11 cellular contexts compared by ENCODE assay signal in the genomic region with DNA sequence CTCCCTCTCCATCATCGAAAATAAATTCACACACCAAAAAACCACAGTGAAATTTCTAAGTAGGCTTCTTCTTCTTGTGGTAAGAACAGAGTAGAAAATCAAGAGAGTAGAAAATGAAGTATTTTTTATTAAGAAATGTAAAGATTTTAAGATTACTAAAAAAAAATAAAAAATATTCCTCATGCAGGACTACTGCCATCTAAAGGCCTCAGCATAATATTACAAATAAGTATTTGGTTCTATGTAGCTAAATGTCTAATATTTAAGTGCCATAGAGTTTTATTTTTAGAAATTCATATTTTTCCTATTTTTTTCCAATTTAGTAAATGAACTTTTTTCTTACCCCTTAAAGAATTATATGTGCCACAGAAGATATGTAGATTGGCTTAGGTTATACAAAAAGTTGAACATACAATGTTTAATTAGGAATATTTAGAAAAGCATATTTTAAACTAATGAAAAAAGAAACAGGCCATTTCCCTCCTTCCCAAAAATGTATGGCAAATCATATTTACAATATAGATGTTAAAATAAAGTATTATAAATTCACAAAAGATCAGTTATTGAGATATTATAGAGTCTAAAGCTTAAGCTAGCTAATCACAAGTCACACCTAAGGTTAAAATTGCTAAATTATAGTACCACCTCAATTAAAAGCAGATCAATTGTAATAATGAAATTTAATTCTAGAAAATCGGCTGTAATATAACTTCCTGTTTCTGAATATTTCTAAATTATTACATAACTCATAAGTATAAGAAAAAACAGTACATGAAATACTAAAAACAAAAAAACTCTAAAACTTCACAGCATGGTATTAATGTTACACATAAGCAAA. TPM values are rescaled to one million over a fixed set of nuclear protein-coding genes. Genes with fewer than 3 reads are reported as not detected.
DNase-seq lines count a peak whose midpoint lies in the region; ATAC-seq and TF ChIP-seq lines count a peak whose summit lies in the region.
"Had no signal": no experiment of that assay in that cellular context is flagged by ENCODE, and none has a peak within 500 bp of the region (broad histone marks: within the 10 kb centered on the region; RNA-seq: fewer than 3 reads in every experiment).

No MANE protein-coding gene starts in this region.

- H3K4me3 ChIP-seq in epithelial cell of proximal tubule (ENCODE audit: low read depth, low read length) (no peak overlapping the region), gastrocnemius medialis (no peak overlapping the region)
- H3K4me3 ChIP-seq: BLaER1 treated with 17β-estradiol and CSF1 and Interleukin-3, amounts not matched to agents 10 nM and 100 nM had no signal

- no peaks in the 10 kb centered on the region for H3K36me3 ChIP-seq in gastrocnemius medialis

- intact Hi-C loops in gastrocnemius medialis (cut with DNase I; ENCODE audit: low total_unique reads): no loop called here

- ATAC-seq in gastrocnemius medialis: no peak
- no peak for ATAC-seq in HG03159 (IDR thresholded peaks at IDR 0.05; ENCODE audit: unreplicated experiment)

- no peak overlapping the region for H3K27ac ChIP-seq in gastrocnemius medialis
- H3K27ac ChIP-seq: BLaER1 treated with 17β-estradiol and CSF1 and Interleukin-3, amounts not matched to agents 10 nM and 100 nM had no signal

- TF ChIP-seq CTCF in epithelial cell of proximal tubule (conservative IDR thresholded peaks at IDR 0.05; ENCODE audit: low read depth, low read length) (peak; percentile 62), gastrocnemius medialis (IDR thresholded peaks at IDR 0.05 in 4 of 5, conservative IDR thresholded peaks at IDR 0.05 in 1 of 5) (peak in 4 of 5 experiments; percentile 26 to 65 (median 41))

- in situ Hi-C loops in gastrocnemius medialis (cut with MboI; ENCODE audit: low sequenced_read_pairs in 4 of 4): loop anchor here (5.0 kb wide), 1 partner anchor 85 kb away; no protein-coding TSS in a partner anchor

- no peak for TF ChIP-seq POLR2A in gastrocnemius medialis (IDR thresholded peaks at IDR 0.05)

- no peaks in the 10 kb centered on the region for H3K27me3 ChIP-seq in gastrocnemius medialis
- H3K27me3 ChIP-seq: BLaER1 treated with 17β-estradiol and CSF1 and Interleukin-3, amounts not matched to agents 10 nM and 100 nM had no signal

- DNase-seq in NCI-H1694 treated with DMSO at 0.1 percent for 48 hours (lab: John Stamatoyannopoulos, UW): peak; percentile 4
- DNase-seq in NCI-H1694 (lab: John Stamatoyannopoulos, UW): no peak
- peak; percentile 3 for DNase-seq in NCI-H748 treated with DMSO at 0.1 percent for 48 hours (lab: John Stamatoyannopoulos, UW)
- no peak for DNase-seq in epithelial cell of proximal tubule (ENCODE audit: low read depth)
- DNase-seq in gastrocnemius medialis: no peak
- no peak for DNase-seq in NCI-H2081 (lab: John Stamatoyannopoulos, UW)
- DNase-seq in NCI-H128 (lab: John Stamatoyannopoulos, UW; ENCODE audit: unreplicated experiment): no peak
- DNase-seq: NCI-H446 treated with DMSO at 0.1 percent for 48 hours; stimulated activated CD8-positive, alpha-beta memory T cell treated with anti-CD3 and anti-CD28 coated beads, Interleukin-4, amount 100 ng/mL, for 48 hours had no signal

- H3K9me3 ChIP-seq in gastrocnemius medialis: no peaks in the 10 kb centered on the region

- H3K4me1 ChIP-seq in gastrocnemius medialis: peaks cover 17% of the 10 kb centered on the region in 2 donors

RNA-seq across cellular contexts. Expression of gene NT5DC1, which starts 3.5 kb away (rescaled TPM):
- total RNA-seq in epithelial cell of proximal tubule (9.3 and 23.5 TPM in 2 replicates), gastrocnemius medialis (10 to 100 TPM in 3 of 4 donors, 1 to 10 TPM in 1; 7.0 to 15.4 (median 12.0) TPM)

RNA-seq across cellular contexts. Expression of gene COL10A1, which starts 28.7 kb away (rescaled TPM):
- total RNA-seq in epithelial cell of proximal tubule (not detected in 2 replicates), gastrocnemius medialis (not detected)

RNA-seq across cellular contexts. Expression of gene FRK, which starts 36.5 kb away (rescaled TPM):
- total RNA-seq in epithelial cell of proximal tubule: 2.0 and 8.1 TPM in 2 replicates
- total RNA-seq in gastrocnemius medialis: 1 to 10 TPM; 1.3 to 4.8 (median 1.7) TPM

Comparison
In these comparisons a context has a peak if more than half of its experiments do, and no peak if none do; other contexts are left out.
1. DNase-seq: peak in NCI-H1694 treated with DMSO at 0.1 percent for 48 hours (single experiment) and NCI-H748 treated with DMSO at 0.1 percent for 48 hours (single experiment); none in NCI-H1694 (single experiment), epithelial cell of proximal tubule (single experiment), gastrocnemius medialis (0 of 2), NCI-H2081 (0 of 2) and NCI-H128 (single experiment).